In the genomic region with DNA sequence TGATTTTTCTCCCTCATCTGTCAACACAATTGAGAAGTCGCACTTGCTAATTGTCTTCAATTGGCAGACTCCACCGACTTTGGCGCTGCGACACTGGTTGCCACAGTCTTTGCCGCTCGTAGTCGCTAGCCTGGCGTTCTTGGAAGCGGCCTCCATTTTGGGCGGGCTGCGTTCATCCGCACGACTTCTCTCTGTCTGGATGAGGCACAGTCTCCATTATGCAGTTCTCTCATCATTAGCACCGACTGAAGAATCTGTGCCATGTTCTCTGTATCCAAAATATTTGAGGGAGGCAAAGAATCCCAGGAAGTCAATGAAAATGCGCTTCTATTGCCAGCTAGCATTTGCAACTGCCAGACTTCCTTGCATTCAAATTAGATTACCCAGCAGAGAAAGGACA, we compare ENCODE assay signal across 1 cellular context.
TF ChIP-seq lines count a peak whose summit lies in the region.

No MANE protein-coding gene starts in this region.

TF ChIP-seq in H1, 55 proteins besides CTCF, POLR2A, EP300 and RAD21:
- TF ChIP-seq BCL11A (IDR thresholded peaks at IDR 0.05; ENCODE audit: low read depth in 2 of 2, low read length in 2 of 2) = no peak
- no peak for TF ChIP-seq POU5F1 (IDR thresholded peaks at IDR 0.05; ENCODE audit: low read depth, low read length)
- TF ChIP-seq, protein P1, sequence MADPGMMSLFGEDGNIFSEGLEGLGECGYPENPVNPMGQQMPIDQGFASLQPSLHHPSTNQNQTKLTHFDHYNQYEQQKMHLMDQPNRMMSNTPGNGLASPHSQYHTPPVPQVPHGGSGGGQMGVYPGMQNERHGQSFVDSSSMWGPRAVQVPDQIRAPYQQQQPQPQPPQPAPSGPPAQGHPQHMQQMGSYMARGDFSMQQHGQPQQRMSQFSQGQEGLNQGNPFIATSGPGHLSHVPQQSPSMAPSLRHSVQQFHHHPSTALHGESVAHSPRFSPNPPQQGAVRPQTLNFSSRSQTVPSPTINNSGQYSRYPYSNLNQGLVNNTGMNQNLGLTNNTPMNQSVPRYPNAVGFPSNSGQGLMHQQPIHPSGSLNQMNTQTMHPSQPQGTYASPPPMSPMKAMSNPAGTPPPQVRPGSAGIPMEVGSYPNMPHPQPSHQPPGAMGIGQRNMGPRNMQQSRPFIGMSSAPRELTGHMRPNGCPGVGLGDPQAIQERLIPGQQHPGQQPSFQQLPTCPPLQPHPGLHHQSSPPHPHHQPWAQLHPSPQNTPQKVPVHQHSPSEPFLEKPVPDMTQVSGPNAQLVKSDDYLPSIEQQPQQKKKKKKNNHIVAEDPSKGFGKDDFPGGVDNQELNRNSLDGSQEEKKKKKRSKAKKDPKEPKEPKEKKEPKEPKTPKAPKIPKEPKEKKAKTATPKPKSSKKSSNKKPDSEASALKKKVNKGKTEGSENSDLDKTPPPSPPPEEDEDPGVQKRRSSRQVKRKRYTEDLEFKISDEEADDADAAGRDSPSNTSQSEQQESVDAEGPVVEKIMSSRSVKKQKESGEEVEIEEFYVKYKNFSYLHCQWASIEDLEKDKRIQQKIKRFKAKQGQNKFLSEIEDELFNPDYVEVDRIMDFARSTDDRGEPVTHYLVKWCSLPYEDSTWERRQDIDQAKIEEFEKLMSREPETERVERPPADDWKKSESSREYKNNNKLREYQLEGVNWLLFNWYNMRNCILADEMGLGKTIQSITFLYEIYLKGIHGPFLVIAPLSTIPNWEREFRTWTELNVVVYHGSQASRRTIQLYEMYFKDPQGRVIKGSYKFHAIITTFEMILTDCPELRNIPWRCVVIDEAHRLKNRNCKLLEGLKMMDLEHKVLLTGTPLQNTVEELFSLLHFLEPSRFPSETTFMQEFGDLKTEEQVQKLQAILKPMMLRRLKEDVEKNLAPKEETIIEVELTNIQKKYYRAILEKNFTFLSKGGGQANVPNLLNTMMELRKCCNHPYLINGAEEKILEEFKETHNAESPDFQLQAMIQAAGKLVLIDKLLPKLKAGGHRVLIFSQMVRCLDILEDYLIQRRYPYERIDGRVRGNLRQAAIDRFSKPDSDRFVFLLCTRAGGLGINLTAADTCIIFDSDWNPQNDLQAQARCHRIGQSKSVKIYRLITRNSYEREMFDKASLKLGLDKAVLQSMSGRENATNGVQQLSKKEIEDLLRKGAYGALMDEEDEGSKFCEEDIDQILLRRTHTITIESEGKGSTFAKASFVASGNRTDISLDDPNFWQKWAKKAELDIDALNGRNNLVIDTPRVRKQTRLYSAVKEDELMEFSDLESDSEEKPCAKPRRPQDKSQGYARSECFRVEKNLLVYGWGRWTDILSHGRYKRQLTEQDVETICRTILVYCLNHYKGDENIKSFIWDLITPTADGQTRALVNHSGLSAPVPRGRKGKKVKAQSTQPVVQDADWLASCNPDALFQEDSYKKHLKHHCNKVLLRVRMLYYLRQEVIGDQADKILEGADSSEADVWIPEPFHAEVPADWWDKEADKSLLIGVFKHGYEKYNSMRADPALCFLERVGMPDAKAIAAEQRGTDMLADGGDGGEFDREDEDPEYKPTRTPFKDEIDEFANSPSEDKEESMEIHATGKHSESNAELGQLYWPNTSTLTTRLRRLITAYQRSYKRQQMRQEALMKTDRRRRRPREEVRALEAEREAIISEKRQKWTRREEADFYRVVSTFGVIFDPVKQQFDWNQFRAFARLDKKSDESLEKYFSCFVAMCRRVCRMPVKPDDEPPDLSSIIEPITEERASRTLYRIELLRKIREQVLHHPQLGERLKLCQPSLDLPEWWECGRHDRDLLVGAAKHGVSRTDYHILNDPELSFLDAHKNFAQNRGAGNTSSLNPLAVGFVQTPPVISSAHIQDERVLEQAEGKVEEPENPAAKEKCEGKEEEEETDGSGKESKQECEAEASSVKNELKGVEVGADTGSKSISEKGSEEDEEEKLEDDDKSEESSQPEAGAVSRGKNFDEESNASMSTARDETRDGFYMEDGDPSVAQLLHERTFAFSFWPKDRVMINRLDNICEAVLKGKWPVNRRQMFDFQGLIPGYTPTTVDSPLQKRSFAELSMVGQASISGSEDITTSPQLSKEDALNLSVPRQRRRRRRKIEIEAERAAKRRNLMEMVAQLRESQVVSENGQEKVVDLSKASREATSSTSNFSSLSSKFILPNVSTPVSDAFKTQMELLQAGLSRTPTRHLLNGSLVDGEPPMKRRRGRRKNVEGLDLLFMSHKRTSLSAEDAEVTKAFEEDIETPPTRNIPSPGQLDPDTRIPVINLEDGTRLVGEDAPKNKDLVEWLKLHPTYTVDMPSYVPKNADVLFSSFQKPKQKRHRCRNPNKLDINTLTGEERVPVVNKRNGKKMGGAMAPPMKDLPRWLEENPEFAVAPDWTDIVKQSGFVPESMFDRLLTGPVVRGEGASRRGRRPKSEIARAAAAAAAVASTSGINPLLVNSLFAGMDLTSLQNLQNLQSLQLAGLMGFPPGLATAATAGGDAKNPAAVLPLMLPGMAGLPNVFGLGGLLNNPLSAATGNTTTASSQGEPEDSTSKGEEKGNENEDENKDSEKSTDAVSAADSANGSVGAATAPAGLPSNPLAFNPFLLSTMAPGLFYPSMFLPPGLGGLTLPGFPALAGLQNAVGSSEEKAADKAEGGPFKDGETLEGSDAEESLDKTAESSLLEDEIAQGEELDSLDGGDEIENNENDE (IDR thresholded peaks at IDR 0.05; ENCODE audit: insufficient replicate concordance, low read length) = no peak
- TF ChIP-seq TAF1 (IDR thresholded peaks at IDR 0.05; ENCODE audit: low read depth, low read length) = no peak
